ENCODE assay signal across 21 cellular contexts in genomic region chr18:49224130-49224529, GRCh38.
A peak's percentile ranks its signal among the peaks of the same experiment; 100 is the strongest.
DNase-seq lines count a peak whose midpoint lies in the region; TF ChIP-seq lines count a peak whose summit lies in the region.
"Had no signal": no experiment of that assay in that cellular context is flagged by ENCODE, and none has a peak within 500 bp of the region (broad histone marks: within the 10 kb centered on the region; RNA-seq: fewer than 3 reads in every experiment).

No MANE protein-coding gene starts in this region.

- H3K4me1 Mint-ChIP-seq in MCF 10A (ENCODE audit: insufficient read depth, unreplicated experiment) = peaks cover 22% of the 10 kb centered on the region
- H3K4me1 Mint-ChIP-seq: H9 had no signal

- no peak overlapping the region for H3K4me2 ChIP-seq in smooth muscle cell
- H3K4me2 ChIP-seq: KMS-11, SK-N-SH had no signal

- H3K4me3 Mint-ChIP-seq in MCF 10A (ENCODE audit: unreplicated experiment) = no peak overlapping the region
- H3K4me3 Mint-ChIP-seq: CD4-positive, CD25-positive, alpha-beta regulatory T cell; H9 had no signal

- no peaks in the 10 kb centered on the region for H3F3A ChIP-seq in smooth muscle cell (ENCODE audit: low read depth)

- peak overlapping the region; percentile 10 for H3K27ac Mint-ChIP-seq in MCF 10A (ENCODE audit: low read depth, unreplicated experiment)
- H3K27ac Mint-ChIP-seq: CD4-positive, CD25-positive, alpha-beta regulatory T cell; H9 had no signal

- POLR2A ChIA-PET in MCF 10A (lab: Yijun Ruan, JAX) = no interaction called here

- H3K36me3 ChIP-seq in breast epithelium (no peaks in the 10 kb centered on the region), smooth muscle cell (ENCODE audit: low read depth) (no peaks in the 10 kb centered on the region)

- no peak for TF ChIP-seq POLR2A in breast epithelium (IDR thresholded peaks at IDR 0.05)

- TF ChIP-seq CTCF in MCF 10A (IDR thresholded peaks at IDR 0.05; ENCODE audit: unreplicated experiment) (no peak), breast epithelium (IDR thresholded peaks at IDR 0.05) (no peak), smooth muscle cell (IDR thresholded peaks at IDR 0.05; ENCODE audit: borderline replicate concordance, insufficient read depth, poor library complexity, severe bottlenecking) (no peak)

- H3K27ac ChIP-seq in breast epithelium (no peak overlapping the region), epithelial cell of prostate (peak overlapping the region; percentile 2), smooth muscle cell (ENCODE audit: low read depth) (peak overlapping the region; percentile 17)
- H3K27ac ChIP-seq: KMS-11 had no signal

- no TSS peak for BruUV-seq in MCF 10A (replicated peaks; lab: Mats Ljungman, UMichigan)

- H3K9me3 ChIP-seq in breast epithelium (no peaks in the 10 kb centered on the region), smooth muscle cell (replicated peaks; ENCODE audit: low read depth) (no peaks in the 10 kb centered on the region)
- H3K9me3 ChIP-seq: SK-N-SH had no signal

- DNase-seq in MCF 10A (ENCODE audit: unreplicated experiment) (peak; percentile 19), breast epithelium (ENCODE audit: low spot score in 2 of 2) (no peak), SW480 (ENCODE audit: low spot score) (peak; percentile 36), epithelial cell of prostate (ENCODE audit: low read depth, low spot score) (no peak), smooth muscle cell (lab: John Stamatoyannopoulos, UW; ENCODE audit: unreplicated experiment) (no peak), NCI-H2081 treated with DMSO at 0.1 percent for 48 hours (lab: John Stamatoyannopoulos, UW) (no peak), NCI-H146 (lab: John Stamatoyannopoulos, UW) (no peak), T1000 (lab: John Stamatoyannopoulos, UW) (no peak)
- DNase-seq: 8988T; ACHN; CD4-positive, CD25-positive, alpha-beta regulatory T cell; H9; MV-4-11; NCI-H1105; NCI-H1436 treated with DMSO at 0.1 percent for 48 hours; NCI-H1930; NCI-H2227 treated with DMSO at 0.1 percent for 48 hours; NCI-H526 treated with DMSO at 0.1 percent for 48 hours; SK-N-SH; SW 1271 had no signal

- intact Hi-C loops in MCF 10A (cut with micrococcal nuclease) = no loop called here
- intact Hi-C loops in breast epithelium (cut with DNase I; ENCODE audit: low total_unique reads) = no loop called here

- H3K4me3 ChIP-seq in breast epithelium = no peak overlapping the region
- H3K4me3 ChIP-seq in smooth muscle cell = no peak overlapping the region

- no peaks in the 10 kb centered on the region for H3K36me3 Mint-ChIP-seq in MCF 10A (ENCODE audit: insufficient read depth, unreplicated experiment)

- CTCF ChIA-PET in MCF 10A (lab: Yijun Ruan, JAX) = no interaction called here

- 86% methylated on average over 3 of the region's 3 CpGs for WGBS in smooth muscle cell (ENCODE audit: low lambda C conversion rate)

- H3K9ac ChIP-seq in smooth muscle cell (ENCODE audit: low read depth) = no peak overlapping the region
- H3K9ac ChIP-seq: KMS-11, SK-N-SH had no signal

- H3K79me2 ChIP-seq in smooth muscle cell (ENCODE audit: low read depth) = no peaks in the 10 kb centered on the region

- H3K4me1 ChIP-seq in breast epithelium = no peaks in the 10 kb centered on the region
- H3K4me1 ChIP-seq in smooth muscle cell (ENCODE audit: low read depth) = no peaks in the 10 kb centered on the region

- H3K27me3 ChIP-seq in breast epithelium = no peaks in the 10 kb centered on the region
- H3K27me3 ChIP-seq in smooth muscle cell (ENCODE audit: low read depth) = no peaks in the 10 kb centered on the region

- peaks cover 8% of the 10 kb centered on the region for H3K9me3 Mint-ChIP-seq in MCF 10A (ENCODE audit: unreplicated experiment)

- no peak overlapping the region for H2AFZ ChIP-seq in smooth muscle cell (ENCODE audit: low read depth)

- no peaks in the 10 kb centered on the region for H4K20me1 ChIP-seq in smooth muscle cell (ENCODE audit: low read depth)

- no peaks in the 10 kb centered on the region for H3K27me3 Mint-ChIP-seq in MCF 10A (ENCODE audit: insufficient read depth, unreplicated experiment)
- H3K27me3 Mint-ChIP-seq: CD4-positive, CD25-positive, alpha-beta regulatory T cell had no signal

Comparison
In these comparisons a context has a peak if more than half of its experiments do, and no peak if none do; other contexts are left out.
1. DNase-seq: peak in MCF 10A (single experiment) and SW480 (single experiment); none in breast epithelium (0 of 2), epithelial cell of prostate (single experiment), smooth muscle cell (single experiment), NCI-H2081 treated with DMSO at 0.1 percent for 48 hours (single experiment), NCI-H146 (single experiment) and T1000 (single experiment).
2. H3K27ac ChIP-seq: peak in epithelial cell of prostate (single experiment) and smooth muscle cell (single experiment); none in breast epithelium (0 of 2).